Comparison of ENCODE assay signal across 10 cellular contexts in the genomic region with DNA sequence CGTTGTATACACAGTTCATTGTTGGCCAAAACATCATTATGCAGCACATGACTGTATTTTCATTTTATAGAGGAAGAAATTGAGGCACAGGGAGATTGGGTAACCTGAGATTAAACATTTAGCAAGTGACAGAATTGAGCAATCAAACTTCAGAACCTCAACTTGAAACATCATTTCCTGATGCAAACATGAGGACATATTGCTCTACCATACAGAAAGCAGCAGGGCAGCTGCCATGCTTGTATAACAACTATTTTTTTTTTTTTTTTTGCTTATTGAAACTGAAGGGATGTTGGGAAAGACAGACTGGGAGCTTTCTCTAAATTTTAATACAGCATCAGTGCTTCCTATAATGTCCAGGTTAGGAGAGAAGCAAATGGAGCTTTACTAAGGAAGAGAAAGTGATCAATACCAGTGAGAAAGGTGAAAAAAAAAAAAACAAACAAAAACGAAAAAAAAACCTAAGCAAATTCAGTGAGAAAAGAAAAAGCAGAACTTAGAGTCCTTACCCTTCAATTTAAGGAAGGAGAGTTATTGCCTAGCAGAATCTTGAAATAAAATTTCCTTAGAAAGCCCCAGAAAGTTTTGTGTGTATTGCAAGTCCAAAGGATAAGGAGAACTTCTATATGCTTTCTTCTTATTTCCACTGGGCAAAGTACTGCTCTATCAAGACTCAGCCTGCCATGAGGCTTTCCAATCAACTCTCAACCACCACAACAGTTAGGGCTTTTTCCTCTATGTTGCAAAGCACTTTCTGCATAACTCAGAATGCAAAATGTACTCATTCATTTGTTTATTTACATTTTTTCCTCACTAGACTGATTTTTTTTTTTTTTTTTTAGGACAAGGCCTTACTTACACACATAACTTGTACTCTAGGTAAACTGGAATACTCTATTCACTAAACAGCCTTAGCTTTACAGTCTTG. TPM values are rescaled to one million over a fixed set of nuclear protein-coding genes. Genes with fewer than 3 reads are reported as not detected.
DNase-seq lines count a peak whose midpoint lies in the region; ATAC-seq and TF ChIP-seq lines count a peak whose summit lies in the region.
"Had no signal": no experiment of that assay in that cellular context is flagged by ENCODE, and none has a peak within 500 bp of the region (broad histone marks: within the 10 kb centered on the region; RNA-seq: fewer than 3 reads in every experiment).

No MANE protein-coding gene starts in this region.

- H3K14ac ChIP-seq in IMR-90 (replicated peaks; ENCODE audit: low read depth, low read length): no peak overlapping the region

- no peak overlapping the region for H4K91ac ChIP-seq in IMR-90 (ENCODE audit: insufficient read depth, low read depth, low read length)

- no CpG with 5 or more reads among the region's 2 CpGs for WGBS in IMR-90 (ENCODE audit: extremely low coverage in 2 of 2, insufficient read length in 1 of 2), 2 experiments

- intact Hi-C loops in IMR-90 (cut with micrococcal nuclease): no loop called here

- H2AK5ac ChIP-seq in IMR-90 (ENCODE audit: low read depth, low read length): peak overlapping the region; percentile 72; the same call in 1 of the 2 replicates

- H3K27ac ChIP-seq in IMR-90 (ENCODE audit: insufficient read depth, low read length): no peak overlapping the region
- H3K27ac ChIP-seq in neutrophil: peak overlapping the region; percentile 83

- in situ Hi-C loops in IMR-90 (cut with MboI; ENCODE audit: low sequenced_read_pairs): no loop called here

- ATAC-seq in IMR-90 (ENCODE audit: low read depth): peak; percentile 71
- peak; percentile 35 for ATAC-seq in activated CD8-positive, alpha-beta T cell treated with anti-CD3 and anti-CD28 coated beads, Interleukin-2, amount 10 ng/mL, durations not matched to agents 7 days and 5 days
- ATAC-seq: HCT116 had no signal

- H3K4me3 Mint-ChIP-seq in T-helper 2 cell treated with Interferon-gamma antibody and Interleukin-4, amounts not matched to agents 5 μg/mL and 100 μg/mL, for 36 hours: peak overlapping the region; percentile 30
- H3K4me3 Mint-ChIP-seq in activated CD8-positive, alpha-beta T cell treated with anti-CD3 and anti-CD28 coated beads, Interleukin-2, amount 10 ng/mL, durations not matched to agents 7 days and 5 days: peak overlapping the region; percentile 37

- dilution Hi-C loops in IMR-90 (cut with HindIII; ENCODE audit: low sequenced_read_pairs, unreplicated experiment): no loop called here

- H3K27me3 ChIP-seq in IMR-90 (ENCODE audit: control insufficient read depth, insufficient read depth, low read length) (no peaks in the 10 kb centered on the region), neutrophil (no peaks in the 10 kb centered on the region)

- no peak for DNase-seq in T-helper 2 cell treated with Interferon-gamma antibody and Interleukin-4, amounts not matched to agents 5 μg/mL and 100 μg/mL, for 36 hours (ENCODE audit: low spot score)
- DNase-seq in T-helper 2 cell: no peak
- peak; percentile 52 for DNase-seq in IMR-90
- no peak for DNase-seq in activated CD8-positive, alpha-beta T cell treated with anti-CD3 and anti-CD28 coated beads, Interleukin-2, amount 10 ng/mL, durations not matched to agents 7 days and 5 days
- no peak for DNase-seq in SHP77 treated with DMSO at 0.1 percent for 48 hours (lab: John Stamatoyannopoulos, UW)
- no peak for DNase-seq in cerebellum (ENCODE audit: low spot score)
- no peak for DNase-seq in activated CD8-positive, alpha-beta memory T cell treated with anti-CD3 and anti-CD28 coated beads, Interleukin-2, amount 50 U/mL, for 4 hours
- DNase-seq: SK-N-SH had no signal

- H4K20me1 ChIP-seq in IMR-90 (ENCODE audit: insufficient read depth, low read length): no peaks in the 10 kb centered on the region

- peaks cover 5% of the 10 kb centered on the region for H3K9me3 ChIP-seq in IMR-90 (ENCODE audit: control insufficient read depth, insufficient read depth, low read length)
- H3K9me3 ChIP-seq in neutrophil: no peaks in the 10 kb centered on the region
- H3K9me3 ChIP-seq: SK-N-SH had no signal

- no TSS peak for BruUV-seq in IMR-90 (replicated peaks; lab: Mats Ljungman, UMichigan)

- no peak overlapping the region for H3K9ac ChIP-seq in IMR-90 (ENCODE audit: low read depth, low read length)
- H3K9ac ChIP-seq: SK-N-SH had no signal

- no peak overlapping the region for H2BK20ac ChIP-seq in IMR-90 (ENCODE audit: low read depth, low read length)

- H2AK9ac ChIP-seq in IMR-90 (replicated peaks; ENCODE audit: low read depth, low read length, poor library complexity): no peak overlapping the region

- no peak overlapping the region; the same call in 1 of the 2 replicates for H3K18ac ChIP-seq in IMR-90 (ENCODE audit: low read depth, low read length)

- TF ChIP-seq CTCF in IMR-90 (conservative IDR thresholded peaks at IDR 0.05; ENCODE audit: low read depth, low read length) (no peak), neutrophil (IDR thresholded peaks at IDR 0.05) (no peak)

- no peak overlapping the region for H4K5ac ChIP-seq in IMR-90 (ENCODE audit: low read depth, low read length)

- no peaks in the 10 kb centered on the region for H3K27me3 Mint-ChIP-seq in T-helper 2 cell treated with Interferon-gamma antibody and Interleukin-4, amounts not matched to agents 5 μg/mL and 100 μg/mL, for 36 hours (ENCODE audit: low read depth)
- no peaks in the 10 kb centered on the region for H3K27me3 Mint-ChIP-seq in activated CD8-positive, alpha-beta T cell treated with anti-CD3 and anti-CD28 coated beads, Interleukin-2, amount 10 ng/mL, durations not matched to agents 7 days and 5 days (ENCODE audit: low read depth)

- H3K9me1 ChIP-seq in IMR-90 (ENCODE audit: insufficient read depth, low read length): no peaks in the 10 kb centered on the region

- peaks cover 7% of the 10 kb centered on the region for H3K4me1 ChIP-seq in IMR-90 (ENCODE audit: control insufficient read depth, insufficient read depth, low read length)
- H3K4me1 ChIP-seq in neutrophil (ENCODE audit: control insufficient read depth in 1 of 2, insufficient read depth in 1 of 2, low read depth in 1 of 2, low read length in 1 of 2): peaks cover 77 to 79% of the 10 kb centered on the region in 2 experiments

- no peak overlapping the region for H4K8ac ChIP-seq in IMR-90 (ENCODE audit: low read depth in 2 of 2, low read length in 2 of 2)

- H2AFZ ChIP-seq in IMR-90 (replicated peaks; ENCODE audit: low read length, poor library complexity): no peak overlapping the region

- 0 out of 2 replicates have a peak overlapping the region, but pooled peaks have one; percentile 43 for H2BK120ac ChIP-seq in IMR-90 (ENCODE audit: low read depth, low read length)

- H3K79me1 ChIP-seq in IMR-90 (ENCODE audit: low read depth in 1 of 2, low read length in 2 of 2): peaks cover 24 to 54% of the 10 kb centered on the region in 2 experiments

- H3K4ac ChIP-seq in IMR-90 (ENCODE audit: low read depth, low read length): peak overlapping the region; percentile 57; the same call in 1 of the 2 replicates

- no peak for TF ChIP-seq RAD21 in IMR-90 (IDR thresholded peaks at IDR 0.05; ENCODE audit: low read length)

- H3K56ac ChIP-seq in IMR-90 (ENCODE audit: extremely low read depth, insufficient read depth, low read length): no peak overlapping the region

- H2BK15ac ChIP-seq in IMR-90 (ENCODE audit: low read depth, low read length): 0 out of 3 replicates have a peak overlapping the region, but pooled peaks have one; percentile 72

- H3K4me3 ChIP-seq in IMR-90 (ENCODE audit: insufficient read depth, low read depth, low read length): no peak overlapping the region
- H3K4me3 ChIP-seq in neutrophil (ENCODE audit: low read depth in 1 of 2, low read length in 1 of 2): peak overlapping the region; percentile 41 to 50

- peak overlapping the region; percentile 13; the same call in 1 of the 2 replicates for H3K4me2 ChIP-seq in IMR-90 (ENCODE audit: low read depth, low read length)
- H3K4me2 ChIP-seq: SK-N-SH had no signal

- POLR2A ChIA-PET in IMR-90 (lab: Charles Lee; ENCODE audit: unreplicated experiment): no interaction called here
- POLR2A ChIA-PET in activated CD8-positive, alpha-beta T cell treated with anti-CD3 and anti-CD28 coated beads, Interleukin-2, amount 10 ng/mL, durations not matched to agents 7 days and 5 days (lab: Charles Lee): interaction anchor here (1.6 to 1.8 kb wide), 2 partner anchors 10 to 22 kb away, joined by 10 to 12 read pairs; a partner anchor contains a TSS

- H3K36me3 Mint-ChIP-seq in T-helper 2 cell treated with Interferon-gamma antibody and Interleukin-4, amounts not matched to agents 5 μg/mL and 100 μg/mL, for 36 hours (ENCODE audit: low read depth): peaks cover 46% of the 10 kb centered on the region
- H3K36me3 Mint-ChIP-seq in activated CD8-positive, alpha-beta T cell treated with anti-CD3 and anti-CD28 coated beads, Interleukin-2, amount 10 ng/mL, durations not matched to agents 7 days and 5 days (ENCODE audit: low read depth): peaks cover 49% of the 10 kb centered on the region

- H2BK5ac ChIP-seq in IMR-90 (ENCODE audit: low read depth, low read length, poor library complexity, severe bottlenecking): no peak overlapping the region

- CTCF ChIA-PET in IMR-90 (lab: Yijun Ruan, JAX): interaction anchor here (0.6 to 0.7 kb wide), 3 partner anchors 15 to 218 kb away, joined by 4 to 7 read pairs (median 4); no protein-coding TSS in a partner anchor
- CTCF ChIA-PET in activated CD8-positive, alpha-beta T cell treated with anti-CD3 and anti-CD28 coated beads, Interleukin-2, amount 10 ng/mL, durations not matched to agents 7 days and 5 days (lab: Charles Lee): interaction anchor here (0.6 to 2.1 kb wide), 6 partner anchors 10 to 446 kb away, joined by 3 to 7 read pairs (median 4); no protein-coding TSS in a partner anchor

- H3K4me1 Mint-ChIP-seq in T-helper 2 cell treated with Interferon-gamma antibody and Interleukin-4, amounts not matched to agents 5 μg/mL and 100 μg/mL, for 36 hours (ENCODE audit: low read depth): peaks cover 42% of the 10 kb centered on the region
- peaks cover 48% of the 10 kb centered on the region for H3K4me1 Mint-ChIP-seq in activated CD8-positive, alpha-beta T cell treated with anti-CD3 and anti-CD28 coated beads, Interleukin-2, amount 10 ng/mL, durations not matched to agents 7 days and 5 days (ENCODE audit: low read depth)

- H3K27ac Mint-ChIP-seq in T-helper 2 cell treated with Interferon-gamma antibody and Interleukin-4, amounts not matched to agents 5 μg/mL and 100 μg/mL, for 36 hours: peak overlapping the region; percentile 41
- H3K27ac Mint-ChIP-seq in activated CD8-positive, alpha-beta T cell treated with anti-CD3 and anti-CD28 coated beads, Interleukin-2, amount 10 ng/mL, durations not matched to agents 7 days and 5 days: peak overlapping the region; percentile 76

- H3K36me3 ChIP-seq in IMR-90 (ENCODE audit: control insufficient read depth, insufficient read depth, low read length): no peaks in the 10 kb centered on the region; the same call in 1 of the 2 replicates
- no peaks in the 10 kb centered on the region for H3K36me3 ChIP-seq in neutrophil

- peaks cover 19% of the 10 kb centered on the region for H3K9me3 Mint-ChIP-seq in T-helper 2 cell treated with Interferon-gamma antibody and Interleukin-4, amounts not matched to agents 5 μg/mL and 100 μg/mL, for 36 hours
- peaks cover 13% of the 10 kb centered on the region for H3K9me3 Mint-ChIP-seq in activated CD8-positive, alpha-beta T cell treated with anti-CD3 and anti-CD28 coated beads, Interleukin-2, amount 10 ng/mL, durations not matched to agents 7 days and 5 days (ENCODE audit: insufficient read depth)

- no peak overlapping the region for H3K23ac ChIP-seq in IMR-90 (ENCODE audit: low read depth, low read length)

- TF ChIP-seq POLR2A in IMR-90 (IDR thresholded peaks at IDR 0.05; ENCODE audit: low read depth, low read length): no peak

RNA-seq across cellular contexts. Expression of a gene that starts 21.6 kb away (rescaled TPM):
- total RNA-seq in IMR-90 (2012; rRNA removed): 3.8 and 8.1 TPM in 2 replicates
- polyA plus RNA-seq in IMR-90 (2012; rRNA removed): 33.5 and 43.3 TPM in 2 replicates
- 3.7 and 12.0 TPM in 2 replicates for polyA plus RNA-seq in IMR-90 (2012; cell fraction: cytosol; rRNA removed)
- polyA plus RNA-seq in IMR-90 (2012; cell fraction: nucleus; rRNA removed; ENCODE audit: low replicate concordance): 4.7 and 12.8 TPM in 2 replicates
- 100 to 1,000 TPM; 113 to 118 TPM for total RNA-seq in activated CD8-positive, alpha-beta T cell treated with anti-CD3 and anti-CD28 coated beads, Interleukin-2, amount 10 ng/mL, durations not matched to agents 7 days and 5 days
- total RNA-seq in cerebellum: 47.0 TPM
